In genomic region chr6:153960741-153961140, GRCh38 we compare ENCODE assay signal across 22 cellular contexts.
"Had no signal": no experiment of that assay in that cellular context is flagged by ENCODE, and none has a peak within 500 bp of the region (broad histone marks: within the 10 kb centered on the region; RNA-seq: fewer than 3 reads in every experiment).

No MANE protein-coding gene starts in this region.

- H3K9me3 Mint-ChIP-seq: effector memory CD8-positive, alpha-beta T cell; endodermal cell had no signal

- H3K27ac Mint-ChIP-seq: dendritic cell treated with granulocyte-macrophage colony-stimulating factor and Interleukin-4, amounts not matched to agents 40 ng/mL and 50 ng/mL, for 4 days; effector memory CD8-positive, alpha-beta T cell; endodermal cell; memory B cell; mesothelial cell of epicardium; naive B cell had no signal

- DNase-seq: colonic mucosa; cortex of kidney; effector CD8-positive, alpha-beta T cell; effector memory CD8-positive, alpha-beta T cell; endodermal cell; foreskin keratinocyte; heart left ventricle; hippocampal formation; left cardiac atrium; left lung; left ventricle myocardium superior; lower lobe of right lung; mucosa of descending colon; naive B cell had no signal

- H3K4me3 ChIP-seq: colonic mucosa, gastroesophageal sphincter, heart left ventricle, left lung, lower lobe of right lung, mucosa of descending colon had no signal

- FAIRE-seq: frontal cortex, islet of Langerhans, keratinocyte had no signal

- H3K36me3 ChIP-seq: colonic mucosa, esophagus muscularis mucosa, gastroesophageal sphincter, heart left ventricle, left lung, lower lobe of right lung had no signal

- H3K9me3 ChIP-seq: colonic mucosa, esophagus muscularis mucosa, gastroesophageal sphincter, heart left ventricle, left lung, lower lobe of right lung, mucosa of descending colon had no signal

- H3K27me3 Mint-ChIP-seq: dendritic cell treated with granulocyte-macrophage colony-stimulating factor and Interleukin-4, amounts not matched to agents 40 ng/mL and 50 ng/mL, for 4 days; effector memory CD8-positive, alpha-beta T cell; memory B cell; naive B cell had no signal

- ATAC-seq: effector memory CD8-positive, alpha-beta T cell; foreskin keratinocyte; gastroesophageal sphincter; heart left ventricle; left cardiac atrium; left lung; left ventricle myocardium superior; lower lobe of right lung; mucosa of descending colon had no signal

- H3K4me1 Mint-ChIP-seq: memory B cell had no signal

- H3K4me1 ChIP-seq: colonic mucosa, foreskin keratinocyte, gastroesophageal sphincter, heart left ventricle, left lung, lower lobe of right lung had no signal

- H3K27ac ChIP-seq: colonic mucosa, esophagus muscularis mucosa, foreskin keratinocyte, gastroesophageal sphincter, heart left ventricle, left lung, lower lobe of right lung had no signal

- H3K4me3 Mint-ChIP-seq: dendritic cell treated with granulocyte-macrophage colony-stimulating factor and Interleukin-4, amounts not matched to agents 40 ng/mL and 50 ng/mL, for 4 days; effector memory CD8-positive, alpha-beta T cell; endodermal cell; memory B cell; mesothelial cell of epicardium had no signal

- H3K36me3 Mint-ChIP-seq: memory B cell, mesothelial cell of epicardium, naive B cell had no signal

- H3K27me3 ChIP-seq: colonic mucosa, esophagus muscularis mucosa, foreskin keratinocyte, gastroesophageal sphincter, heart left ventricle, left lung had no signal
